1 cellular context compared by ENCODE assay signal in the genomic region with DNA sequence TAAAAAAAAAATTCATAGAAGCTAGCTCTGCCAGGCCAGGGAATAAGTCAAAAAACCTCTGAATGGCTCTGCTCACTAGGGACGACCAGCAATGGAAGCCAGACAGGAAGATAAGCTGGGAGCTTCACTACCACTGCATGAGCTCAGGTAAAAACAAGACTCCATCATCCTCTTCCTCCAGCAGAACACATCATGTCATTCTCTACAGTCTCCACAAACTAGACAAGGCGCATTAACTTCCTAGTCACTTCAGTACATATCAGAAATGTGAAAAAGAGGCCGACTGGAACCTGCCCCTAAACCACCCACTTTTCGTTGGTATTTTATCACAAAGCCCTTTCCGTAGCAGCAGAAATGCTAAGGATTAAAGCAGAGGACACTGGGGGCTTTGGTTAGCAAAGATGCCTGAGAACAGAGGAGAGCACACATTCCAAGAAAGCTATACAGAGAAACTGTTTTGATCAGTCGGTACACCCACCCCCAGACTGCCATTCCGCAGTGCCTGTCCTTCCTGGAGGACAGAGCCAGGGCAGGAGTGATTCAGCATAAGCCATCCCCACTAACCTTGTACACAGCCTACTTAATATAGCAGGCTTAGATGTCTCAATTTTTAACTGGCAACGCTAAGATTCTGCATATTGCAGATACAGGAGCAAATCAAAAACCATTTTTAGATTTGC.
TF ChIP-seq lines count a peak whose summit lies in the region.

No MANE protein-coding gene starts in this region.

TF ChIP-seq in GM23338, 12 proteins besides CTCF, POLR2A, EP300 and RAD21:
- TF ChIP-seq JUNB (IDR thresholded peaks at IDR 0.05; ENCODE audit: unreplicated experiment) (no peak), ZNF331 (CRISPR knock-in tag; IDR thresholded peaks at IDR 0.05; ENCODE audit: low read depth) (no peak), STAT1 (IDR thresholded peaks at IDR 0.05; ENCODE audit: unreplicated experiment) (no peak), EZH2phosphoT487 (IDR thresholded peaks at IDR 0.05; ENCODE audit: unreplicated experiment) (no peak), ZNF114 (CRISPR knock-in tag; IDR thresholded peaks at IDR 0.05) (no peak), CREB1 (CRISPR knock-in tag; IDR thresholded peaks at IDR 0.05; ENCODE audit: low read depth) (no peak), ETS1 (IDR thresholded peaks at IDR 0.05) (no peak), NANOG (IDR thresholded peaks at IDR 0.05; ENCODE audit: borderline replicate concordance) (no peak), POLR2AphosphoS5 (IDR thresholded peaks at IDR 0.05; ENCODE audit: low read depth) (no peak)
- TF ChIP-seq, protein P1, sequence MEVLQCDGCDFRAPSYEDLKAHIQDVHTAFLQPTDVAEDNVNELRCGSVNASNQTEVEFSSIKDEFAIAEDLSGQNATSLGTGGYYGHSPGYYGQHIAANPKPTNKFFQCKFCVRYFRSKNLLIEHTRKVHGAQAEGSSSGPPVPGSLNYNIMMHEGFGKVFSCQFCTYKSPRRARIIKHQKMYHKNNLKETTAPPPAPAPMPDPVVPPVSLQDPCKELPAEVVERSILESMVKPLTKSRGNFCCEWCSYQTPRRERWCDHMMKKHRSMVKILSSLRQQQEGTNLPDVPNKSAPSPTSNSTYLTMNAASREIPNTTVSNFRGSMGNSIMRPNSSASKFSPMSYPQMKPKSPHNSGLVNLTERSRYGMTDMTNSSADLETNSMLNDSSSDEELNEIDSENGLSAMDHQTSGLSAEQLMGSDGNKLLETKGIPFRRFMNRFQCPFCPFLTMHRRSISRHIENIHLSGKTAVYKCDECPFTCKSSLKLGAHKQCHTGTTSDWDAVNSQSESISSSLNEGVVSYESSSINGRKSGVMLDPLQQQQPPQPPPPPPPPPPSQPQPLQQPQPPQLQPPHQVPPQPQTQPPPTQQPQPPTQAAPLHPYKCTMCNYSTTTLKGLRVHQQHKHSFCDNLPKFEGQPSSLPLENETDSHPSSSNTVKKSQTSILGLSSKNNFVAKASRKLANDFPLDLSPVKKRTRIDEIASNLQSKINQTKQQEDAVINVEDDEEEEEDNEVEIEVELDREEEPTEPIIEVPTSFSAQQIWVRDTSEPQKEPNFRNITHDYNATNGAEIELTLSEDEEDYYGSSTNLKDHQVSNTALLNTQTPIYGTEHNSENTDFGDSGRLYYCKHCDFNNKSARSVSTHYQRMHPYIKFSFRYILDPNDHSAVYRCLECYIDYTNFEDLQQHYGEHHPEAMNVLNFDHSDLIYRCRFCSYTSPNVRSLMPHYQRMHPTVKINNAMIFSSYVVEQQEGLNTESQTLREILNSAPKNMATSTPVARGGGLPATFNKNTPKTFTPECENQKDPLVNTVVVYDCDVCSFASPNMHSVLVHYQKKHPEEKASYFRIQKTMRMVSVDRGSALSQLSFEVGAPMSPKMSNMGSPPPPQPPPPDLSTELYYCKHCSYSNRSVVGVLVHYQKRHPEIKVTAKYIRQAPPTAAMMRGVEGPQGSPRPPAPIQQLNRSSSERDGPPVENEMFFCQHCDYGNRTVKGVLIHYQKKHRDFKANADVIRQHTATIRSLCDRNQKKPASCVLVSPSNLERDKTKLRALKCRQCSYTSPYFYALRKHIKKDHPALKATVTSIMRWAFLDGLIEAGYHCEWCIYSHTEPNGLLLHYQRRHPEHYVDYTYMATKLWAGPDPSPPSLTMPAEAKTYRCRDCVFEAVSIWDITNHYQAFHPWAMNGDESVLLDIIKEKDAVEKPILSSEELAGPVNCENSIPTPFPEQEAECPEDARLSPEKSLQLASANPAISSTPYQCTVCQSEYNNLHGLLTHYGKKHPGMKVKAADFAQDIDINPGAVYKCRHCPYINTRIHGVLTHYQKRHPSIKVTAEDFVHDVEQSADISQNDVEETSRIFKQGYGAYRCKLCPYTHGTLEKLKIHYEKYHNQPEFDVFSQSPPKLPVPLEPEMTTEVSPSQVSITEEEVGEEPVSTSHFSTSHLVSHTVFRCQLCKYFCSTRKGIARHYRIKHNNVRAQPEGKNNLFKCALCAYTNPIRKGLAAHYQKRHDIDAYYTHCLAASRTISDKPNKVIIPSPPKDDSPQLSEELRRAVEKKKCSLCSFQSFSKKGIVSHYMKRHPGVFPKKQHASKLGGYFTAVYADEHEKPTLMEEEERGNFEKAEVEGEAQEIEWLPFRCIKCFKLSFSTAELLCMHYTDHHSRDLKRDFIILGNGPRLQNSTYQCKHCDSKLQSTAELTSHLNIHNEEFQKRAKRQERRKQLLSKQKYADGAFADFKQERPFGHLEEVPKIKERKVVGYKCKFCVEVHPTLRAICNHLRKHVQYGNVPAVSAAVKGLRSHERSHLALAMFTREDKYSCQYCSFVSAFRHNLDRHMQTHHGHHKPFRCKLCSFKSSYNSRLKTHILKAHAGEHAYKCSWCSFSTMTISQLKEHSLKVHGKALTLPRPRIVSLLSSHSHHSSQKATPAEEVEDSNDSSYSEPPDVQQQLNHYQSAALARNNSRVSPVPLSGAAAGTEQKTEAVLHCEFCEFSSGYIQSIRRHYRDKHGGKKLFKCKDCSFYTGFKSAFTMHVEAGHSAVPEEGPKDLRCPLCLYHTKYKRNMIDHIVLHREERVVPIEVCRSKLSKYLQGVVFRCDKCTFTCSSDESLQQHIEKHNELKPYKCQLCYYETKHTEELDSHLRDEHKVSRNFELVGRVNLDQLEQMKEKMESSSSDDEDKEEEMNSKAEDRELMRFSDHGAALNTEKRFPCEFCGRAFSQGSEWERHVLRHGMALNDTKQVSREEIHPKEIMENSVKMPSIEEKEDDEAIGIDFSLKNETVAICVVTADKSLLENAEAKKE (CRISPR knock-in tag; IDR thresholded peaks at IDR 0.05), result no peak
- TF ChIP-seq, protein P2, sequence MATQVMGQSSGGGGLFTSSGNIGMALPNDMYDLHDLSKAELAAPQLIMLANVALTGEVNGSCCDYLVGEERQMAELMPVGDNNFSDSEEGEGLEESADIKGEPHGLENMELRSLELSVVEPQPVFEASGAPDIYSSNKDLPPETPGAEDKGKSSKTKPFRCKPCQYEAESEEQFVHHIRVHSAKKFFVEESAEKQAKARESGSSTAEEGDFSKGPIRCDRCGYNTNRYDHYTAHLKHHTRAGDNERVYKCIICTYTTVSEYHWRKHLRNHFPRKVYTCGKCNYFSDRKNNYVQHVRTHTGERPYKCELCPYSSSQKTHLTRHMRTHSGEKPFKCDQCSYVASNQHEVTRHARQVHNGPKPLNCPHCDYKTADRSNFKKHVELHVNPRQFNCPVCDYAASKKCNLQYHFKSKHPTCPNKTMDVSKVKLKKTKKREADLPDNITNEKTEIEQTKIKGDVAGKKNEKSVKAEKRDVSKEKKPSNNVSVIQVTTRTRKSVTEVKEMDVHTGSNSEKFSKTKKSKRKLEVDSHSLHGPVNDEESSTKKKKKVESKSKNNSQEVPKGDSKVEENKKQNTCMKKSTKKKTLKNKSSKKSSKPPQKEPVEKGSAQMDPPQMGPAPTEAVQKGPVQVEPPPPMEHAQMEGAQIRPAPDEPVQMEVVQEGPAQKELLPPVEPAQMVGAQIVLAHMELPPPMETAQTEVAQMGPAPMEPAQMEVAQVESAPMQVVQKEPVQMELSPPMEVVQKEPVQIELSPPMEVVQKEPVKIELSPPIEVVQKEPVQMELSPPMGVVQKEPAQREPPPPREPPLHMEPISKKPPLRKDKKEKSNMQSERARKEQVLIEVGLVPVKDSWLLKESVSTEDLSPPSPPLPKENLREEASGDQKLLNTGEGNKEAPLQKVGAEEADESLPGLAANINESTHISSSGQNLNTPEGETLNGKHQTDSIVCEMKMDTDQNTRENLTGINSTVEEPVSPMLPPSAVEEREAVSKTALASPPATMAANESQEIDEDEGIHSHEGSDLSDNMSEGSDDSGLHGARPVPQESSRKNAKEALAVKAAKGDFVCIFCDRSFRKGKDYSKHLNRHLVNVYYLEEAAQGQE (IDR thresholded peaks at IDR 0.05; ENCODE audit: unreplicated experiment), result no peak
